16 cellular contexts compared by ENCODE assay signal in genomic region chr17:69572747-69573146, GRCh38.
DNase-seq lines count a peak whose midpoint lies in the region; ATAC-seq and TF ChIP-seq lines count a peak whose summit lies in the region.
"Had no signal": no experiment of that assay in that cellular context is flagged by ENCODE, and none has a peak within 500 bp of the region (broad histone marks: within the 10 kb centered on the region; RNA-seq: fewer than 3 reads in every experiment).

No MANE protein-coding gene starts in this region.

- H3K79me1 ChIP-seq in IMR-90 (ENCODE audit: low read depth in 1 of 2, low read length in 2 of 2) = no peaks in the 10 kb centered on the region

- H2AK5ac ChIP-seq in IMR-90 (ENCODE audit: low read depth, low read length) = no peak overlapping the region

- H3K27me3 ChIP-seq in BLaER1 (no peaks in the 10 kb centered on the region), IMR-90 (ENCODE audit: control insufficient read depth, insufficient read depth, low read length) (no peaks in the 10 kb centered on the region), parathyroid adenoma (ENCODE audit: control insufficient read depth, insufficient read depth, low read length) (no peaks in the 10 kb centered on the region), WERI-Rb-1 (ENCODE audit: insufficient read depth, low read depth, severe bottlenecking) (no peaks in the 10 kb centered on the region)

- H4K91ac ChIP-seq in IMR-90 (ENCODE audit: insufficient read depth, low read depth, low read length) = no peak overlapping the region

- no peak overlapping the region for H2AK9ac ChIP-seq in IMR-90 (replicated peaks; ENCODE audit: low read depth, low read length, poor library complexity)

- H3K36me3 Mint-ChIP-seq in activated CD4-positive, alpha-beta T cell treated with anti-CD3 and anti-CD28 coated beads for 36 hours (ENCODE audit: low read depth) = no peaks in the 10 kb centered on the region

- no peak overlapping the region for H2BK15ac ChIP-seq in IMR-90 (ENCODE audit: low read depth, low read length)

- TF ChIP-seq POLR2A in IMR-90 (IDR thresholded peaks at IDR 0.05; ENCODE audit: low read depth, low read length) = no peak

- no peak overlapping the region for H2BK5ac ChIP-seq in IMR-90 (ENCODE audit: low read depth, low read length, poor library complexity, severe bottlenecking)

- H2BK20ac ChIP-seq in IMR-90 (ENCODE audit: low read depth, low read length) = no peak overlapping the region

- in situ Hi-C loops in IMR-90 (cut with MboI; ENCODE audit: low sequenced_read_pairs) = no loop called here

- peaks cover 3% of the 10 kb centered on the region for H3K4me1 Mint-ChIP-seq in activated CD4-positive, alpha-beta T cell treated with anti-CD3 and anti-CD28 coated beads for 36 hours

- BruUV-seq in IMR-90 (replicated peaks; lab: Mats Ljungman, UMichigan) = no TSS peak

- H3K14ac ChIP-seq in IMR-90 (replicated peaks; ENCODE audit: low read depth, low read length) = no peak overlapping the region

- POLR2A ChIA-PET in IMR-90 (lab: Charles Lee; ENCODE audit: unreplicated experiment) = no interaction called here
- POLR2A ChIA-PET in activated CD4-positive, alpha-beta T cell treated with anti-CD3 and anti-CD28 coated beads for 36 hours (lab: Charles Lee) = no interaction called here

- TF ChIP-seq CTCF in IMR-90 (conservative IDR thresholded peaks at IDR 0.05; ENCODE audit: low read depth, low read length) (no peak), parathyroid adenoma (IDR thresholded peaks at IDR 0.05) (no peak), WERI-Rb-1 (IDR thresholded peaks at IDR 0.05; ENCODE audit: low read depth, low read length) (no peak)

- no peak overlapping the region for H3K23ac ChIP-seq in IMR-90 (ENCODE audit: low read depth, low read length)

- no peak overlapping the region; the same call in 1 of the 2 replicates for H3K18ac ChIP-seq in IMR-90 (ENCODE audit: low read depth, low read length)

- DNase-seq in IMR-90 (no peak), cerebellar cortex (ENCODE audit: low spot score) (peak; percentile 62), WERI-Rb-1 (no peak)
- no peak for DNase-seq in activated CD4-positive, alpha-beta T cell treated with anti-CD3 and anti-CD28 coated beads for 36 hours
- DNase-seq: ACHN; BE2C; Caco-2; CD4-positive, alpha-beta T cell; GOT3; H7 had no signal

- H3K79me2 ChIP-seq in parathyroid adenoma = no peaks in the 10 kb centered on the region

- no peak for TF ChIP-seq RAD21 in IMR-90 (IDR thresholded peaks at IDR 0.05; ENCODE audit: low read length)

- ATAC-seq in IMR-90 (ENCODE audit: low read depth) (no peak), HG02885 (IDR thresholded peaks at IDR 0.05; ENCODE audit: poor library complexity, unreplicated experiment) (no peak)
- no peak for ATAC-seq in activated CD4-positive, alpha-beta T cell treated with anti-CD3 and anti-CD28 coated beads for 36 hours
- ATAC-seq: GM12878, K562 had no signal

- no peaks in the 10 kb centered on the region for H4K20me1 ChIP-seq in BLaER1
- H4K20me1 ChIP-seq in IMR-90 (ENCODE audit: insufficient read depth, low read length) = no peaks in the 10 kb centered on the region

- H3K9me3 Mint-ChIP-seq in activated CD4-positive, alpha-beta T cell treated with anti-CD3 and anti-CD28 coated beads for 36 hours (ENCODE audit: low read depth) = no peaks in the 10 kb centered on the region
- H3K9me3 Mint-ChIP-seq: CD4-positive, alpha-beta T cell had no signal

- no peak overlapping the region for H3K27ac ChIP-seq in BLaER1
- no peak overlapping the region for H3K27ac ChIP-seq in IMR-90 (ENCODE audit: insufficient read depth, low read length)
- H3K27ac ChIP-seq in parathyroid adenoma = no peak overlapping the region
- H3K27ac ChIP-seq in WERI-Rb-1 = no peak overlapping the region
- H3K27ac ChIP-seq: C4-2B had no signal

- dilution Hi-C loops in IMR-90 (cut with HindIII; ENCODE audit: low sequenced_read_pairs, unreplicated experiment) = no loop called here

- 100% methylated on average over 1 of the region's 3 CpGs for WGBS in IMR-90 (ENCODE audit: extremely low coverage in 2 of 2, insufficient read length in 1 of 2), 2 experiments

- peak overlapping the region; percentile 12; the same call in 1 of the 2 replicates for H2BK120ac ChIP-seq in IMR-90 (ENCODE audit: low read depth, low read length)

- H3K9ac ChIP-seq in BLaER1 = no peak overlapping the region
- no peak overlapping the region for H3K9ac ChIP-seq in IMR-90 (ENCODE audit: low read depth, low read length)
- no peak overlapping the region for H3K9ac ChIP-seq in parathyroid adenoma

- peak overlapping the region; percentile 24; the same call in 1 of the 2 replicates for H3K4me2 ChIP-seq in BLaER1
- H3K4me2 ChIP-seq in IMR-90 (ENCODE audit: low read depth, low read length) = no peak overlapping the region
- no peak overlapping the region for H3K4me2 ChIP-seq in parathyroid adenoma (ENCODE audit: low read length)

- no peak overlapping the region for H3K4me3 Mint-ChIP-seq in activated CD4-positive, alpha-beta T cell treated with anti-CD3 and anti-CD28 coated beads for 36 hours
- H3K4me3 Mint-ChIP-seq: CD4-positive, alpha-beta T cell had no signal

- intact Hi-C loops in IMR-90 (cut with micrococcal nuclease) = loop anchor here (10.0 kb wide), 1 partner anchor 82 kb away; no protein-coding TSS in a partner anchor
- intact Hi-C loops in activated CD4-positive, alpha-beta T cell treated with anti-CD3 and anti-CD28 coated beads for 36 hours (cut with DNase I, micrococcal nuclease) = no loop called here

- H3K4ac ChIP-seq in IMR-90 (ENCODE audit: low read depth, low read length) = no peak overlapping the region

- CTCF ChIA-PET in IMR-90 (lab: Yijun Ruan, JAX) = interaction anchor here (1.2 kb wide), 1 partner anchor 34 kb away, joined by 3 read pairs; no protein-coding TSS in a partner anchor
- CTCF ChIA-PET in activated CD4-positive, alpha-beta T cell treated with anti-CD3 and anti-CD28 coated beads for 36 hours (lab: Charles Lee) = no interaction called here

- H3K4me3 ChIP-seq in BLaER1 (no peak overlapping the region), IMR-90 (ENCODE audit: insufficient read depth, low read depth, low read length) (no peak overlapping the region), parathyroid adenoma (ENCODE audit: low read depth, low read length) (no peak overlapping the region), WERI-Rb-1 (ENCODE audit: low read depth, low read length) (no peak overlapping the region)
- H3K4me3 ChIP-seq: GM12878, K562 had no signal

- no peak overlapping the region; a peak in 1 of 4 replicates for H4K8ac ChIP-seq in IMR-90 (ENCODE audit: low read depth in 2 of 2, low read length in 2 of 2)

- H2AFZ ChIP-seq in IMR-90 (replicated peaks; ENCODE audit: low read length, poor library complexity) (no peak overlapping the region), parathyroid adenoma (peak overlapping the region; percentile 46)

- peaks cover 11% of the 10 kb centered on the region for H3K27me3 Mint-ChIP-seq in activated CD4-positive, alpha-beta T cell treated with anti-CD3 and anti-CD28 coated beads for 36 hours

- H3K27ac Mint-ChIP-seq in activated CD4-positive, alpha-beta T cell treated with anti-CD3 and anti-CD28 coated beads for 36 hours = no peak overlapping the region
- H3K27ac Mint-ChIP-seq: CD4-positive, alpha-beta T cell had no signal

- no peak overlapping the region for H3K56ac ChIP-seq in IMR-90 (ENCODE audit: extremely low read depth, insufficient read depth, low read length)

- H4K5ac ChIP-seq in IMR-90 (ENCODE audit: low read depth, low read length) = no peak overlapping the region; the same call in 1 of the 2 replicates

- H3K9me1 ChIP-seq in IMR-90 (ENCODE audit: insufficient read depth, low read length) = peaks cover 3% of the 10 kb centered on the region; the same call in 1 of the 2 replicates

- H3K4me1 ChIP-seq in BLaER1 (peaks cover 84% of the 10 kb centered on the region), IMR-90 (ENCODE audit: control insufficient read depth, insufficient read depth, low read length) (peaks cover 13% of the 10 kb centered on the region), parathyroid adenoma (peaks cover 14% of the 10 kb centered on the region)
- H3K4me1 ChIP-seq: BE2C, Caco-2 had no signal

- H3K36me3 ChIP-seq in BLaER1 (no peaks in the 10 kb centered on the region), IMR-90 (ENCODE audit: control insufficient read depth, insufficient read depth, low read length) (no peaks in the 10 kb centered on the region), parathyroid adenoma (ENCODE audit: control insufficient read depth, insufficient read depth, low read length) (no peaks in the 10 kb centered on the region), WERI-Rb-1 (no peaks in the 10 kb centered on the region)
- H3K36me3 ChIP-seq: BE2C had no signal

- peaks cover 10% of the 10 kb centered on the region; the same call in 1 of the 2 replicates for H3K9me3 ChIP-seq in BLaER1
- H3K9me3 ChIP-seq in IMR-90 (ENCODE audit: control insufficient read depth, insufficient read depth, low read length) = no peaks in the 10 kb centered on the region
- H3K9me3 ChIP-seq in parathyroid adenoma (ENCODE audit: control insufficient read depth, low read length) = no peaks in the 10 kb centered on the region
- H3K9me3 ChIP-seq in WERI-Rb-1 (ENCODE audit: severe bottlenecking) = no peaks in the 10 kb centered on the region
- H3K9me3 ChIP-seq: BE2C, Caco-2 had no signal

TF ChIP-seq in IMR-90, 13 proteins besides CTCF, POLR2A, EP300 and RAD21 (continues in another document):
- no peak for TF ChIP-seq SMC3 (IDR thresholded peaks at IDR 0.05; ENCODE audit: low read depth, low read length)
- TF ChIP-seq MXI1 (IDR thresholded peaks at IDR 0.05; ENCODE audit: borderline replicate concordance, low read depth, low read length) = no peak
- no peak for TF ChIP-seq CHD1 (IDR thresholded peaks at IDR 0.05; ENCODE audit: low read depth, low read length)
- no peak for TF ChIP-seq MAZ (IDR thresholded peaks at IDR 0.05; ENCODE audit: borderline replicate concordance, low read depth, low read length)
- no peak for TF ChIP-seq ELK1 (IDR thresholded peaks at IDR 0.05; ENCODE audit: borderline replicate concordance, low read depth, low read length)
- TF ChIP-seq, protein P1, sequence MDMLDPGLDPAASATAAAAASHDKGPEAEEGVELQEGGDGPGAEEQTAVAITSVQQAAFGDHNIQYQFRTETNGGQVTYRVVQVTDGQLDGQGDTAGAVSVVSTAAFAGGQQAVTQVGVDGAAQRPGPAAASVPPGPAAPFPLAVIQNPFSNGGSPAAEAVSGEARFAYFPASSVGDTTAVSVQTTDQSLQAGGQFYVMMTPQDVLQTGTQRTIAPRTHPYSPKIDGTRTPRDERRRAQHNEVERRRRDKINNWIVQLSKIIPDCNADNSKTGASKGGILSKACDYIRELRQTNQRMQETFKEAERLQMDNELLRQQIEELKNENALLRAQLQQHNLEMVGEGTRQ (IDR thresholded peaks at IDR 0.05; ENCODE audit: low read depth, low read length) = no peak
